ENCODE assay signal across 20 cellular contexts in genomic region chr6:43713611-43714310, GRCh38. TPM values are rescaled to one million over a fixed set of nuclear protein-coding genes. Genes with fewer than 3 reads are reported as not detected.
DNase-seq lines count a peak whose midpoint lies in the region; ATAC-seq and TF ChIP-seq lines count a peak whose summit lies in the region.
"Had no signal": no experiment of that assay in that cellular context is flagged by ENCODE, and none has a peak within 500 bp of the region (broad histone marks: within the 10 kb centered on the region; RNA-seq: fewer than 3 reads in every experiment).

No MANE protein-coding gene starts in this region.

- BruUV-seq in mammary epithelial cell (replicated peaks; lab: Mats Ljungman, UMichigan): no TSS peak

- DNase-seq in breast epithelium (ENCODE audit: low spot score in 2 of 2): no peak
- DNase-seq in mammary epithelial cell: no peak
- DNase-seq in memory B cell (ENCODE audit: low spot score in 2 of 2): peak in 1 of 2 donors; percentile 25
- DNase-seq in type B pancreatic cell (ENCODE audit: extremely low spot score, unreplicated experiment): no peak
- DNase-seq in WERI-Rb-1: no peak
- DNase-seq in HK-2 (ENCODE audit: unreplicated experiment): no peak
- no peak for DNase-seq in stimulated activated CD4-positive, alpha-beta T cell treated with anti-CD3 and anti-CD28 coated beads, Interleukin-4, amount 100 ng/mL, for 1 hour
- DNase-seq: activated CD4-positive, alpha-beta T cell treated with anti-CD3 and anti-CD28 coated beads for 4 hours; activated CD8-positive, alpha-beta memory T cell treated with anti-CD3 and anti-CD28 coated beads, Interleukin-2, amount 10 ng/mL, durations not matched to agents 7 days and 5 days; activated effector memory CD4-positive, alpha-beta T cell treated with Interleukin-2 at 50 U/mL for 16 hours; C1 segment of cervical spinal cord; caudate nucleus; NCI-H1092; NCI-H526 treated with DMSO at 0.1 percent for 48 hours; T1000; testis had no signal

- no peak for TF ChIP-seq POLR2A in breast epithelium (IDR thresholded peaks at IDR 0.05)

- H2AFZ ChIP-seq in mammary epithelial cell (ENCODE audit: low read depth, low read length) (no peak overlapping the region), OCI-LY3 (ENCODE audit: low read depth, low read length) (no peak overlapping the region)

- in situ Hi-C loops in mammary epithelial cell (cut with MboI; ENCODE audit: low sequenced_read_pairs in 2 of 2): no loop called here

- 92% methylated on average over 13 of the region's 13 CpGs for WGBS in mammary epithelial cell (ENCODE audit: low coverage, missing lambda C conversion rate)

- H3K27me3 Mint-ChIP-seq in memory B cell (peaks cover 2% of the 10 kb centered on the region), type B pancreatic cell (peaks cover 10% of the 10 kb centered on the region)

- peak overlapping the region; percentile 94 for H3K27ac Mint-ChIP-seq in memory B cell
- H3K27ac Mint-ChIP-seq in type B pancreatic cell: peak overlapping the region; percentile 41
- H3K27ac Mint-ChIP-seq: activated CD8-positive, alpha-beta memory T cell treated with anti-CD3 and anti-CD28 coated beads, Interleukin-2, amount 10 ng/mL, durations not matched to agents 7 days and 5 days had no signal

- H3K9ac ChIP-seq in mammary epithelial cell (ENCODE audit: insufficient read depth, low read length) (no peak overlapping the region), OCI-LY3 (ENCODE audit: low read length) (peak overlapping the region; percentile 76)

- no peaks in the 10 kb centered on the region for H3K36me3 ChIP-seq in breast epithelium
- no peaks in the 10 kb centered on the region for H3K36me3 ChIP-seq in mammary epithelial cell (ENCODE audit: insufficient read depth, low read length)
- no peaks in the 10 kb centered on the region for H3K36me3 ChIP-seq in OCI-LY3 (replicated peaks; ENCODE audit: low read depth, low read length)
- H3K36me3 ChIP-seq in WERI-Rb-1: no peaks in the 10 kb centered on the region
- H3K36me3 ChIP-seq: adrenal gland, esophagus muscularis mucosa had no signal

- no peak for TF ChIP-seq CTCF in breast epithelium (IDR thresholded peaks at IDR 0.05)
- TF ChIP-seq CTCF in mammary epithelial cell (conservative IDR thresholded peaks at IDR 0.05 in 1 of 2, IDR thresholded peaks at IDR 0.05 in 1 of 2; ENCODE audit: extremely low read depth in 1 of 2, insufficient read depth in 1 of 2, low read depth in 1 of 2, low read length in 2 of 2): no peak
- TF ChIP-seq CTCF in OCI-LY3 (IDR thresholded peaks at IDR 0.05; ENCODE audit: low read depth, low read length): no peak
- TF ChIP-seq CTCF in type B pancreatic cell (conservative IDR thresholded peaks at IDR 0.05): no peak
- no peak for TF ChIP-seq CTCF in WERI-Rb-1 (IDR thresholded peaks at IDR 0.05; ENCODE audit: low read depth, low read length)

- H3K4me2 ChIP-seq in mammary epithelial cell (ENCODE audit: insufficient read depth, low read depth, low read length) (no peak overlapping the region), OCI-LY3 (ENCODE audit: low read length) (peak overlapping the region; percentile 76)
- H3K4me2 ChIP-seq: smooth muscle cell had no signal

- H3K9me3 ChIP-seq in breast epithelium (no peaks in the 10 kb centered on the region), mammary epithelial cell (replicated peaks; ENCODE audit: insufficient read depth, low read length) (no peaks in the 10 kb centered on the region), OCI-LY3 (ENCODE audit: insufficient read depth, low read length) (no peaks in the 10 kb centered on the region), WERI-Rb-1 (ENCODE audit: severe bottlenecking) (no peaks in the 10 kb centered on the region)
- H3K9me3 ChIP-seq: adrenal gland, esophagus muscularis mucosa, testis had no signal

- H3K27ac ChIP-seq in breast epithelium (peak overlapping the region; percentile 21 to 77), mammary epithelial cell (ENCODE audit: insufficient read depth, low read depth, low read length) (no peak overlapping the region), OCI-LY3 (ENCODE audit: low read length) (peak overlapping the region; percentile 94), WERI-Rb-1 (no peak overlapping the region)
- H3K27ac ChIP-seq: adrenal gland, testis had no signal

- intact Hi-C loops in breast epithelium (cut with DNase I; ENCODE audit: low total_unique reads): no loop called here
- intact Hi-C loops in mammary epithelial cell (cut with micrococcal nuclease): no loop called here

- H3K9me3 Mint-ChIP-seq in memory B cell (no peaks in the 10 kb centered on the region), type B pancreatic cell (no peaks in the 10 kb centered on the region)

- H3K4me3 ChIP-seq in breast epithelium (no peak overlapping the region), mammary epithelial cell (replicated peaks in 1 of 3; ENCODE audit: insufficient read depth in 1 of 3, low read depth in 2 of 3, low read length in 3 of 3) (no peak overlapping the region), OCI-LY3 (ENCODE audit: low read length) (peak overlapping the region; percentile 74), WERI-Rb-1 (ENCODE audit: low read depth, low read length) (no peak overlapping the region)
- H3K4me3 ChIP-seq: adrenal gland, esophagus muscularis mucosa, smooth muscle cell, testis had no signal

- CTCF ChIA-PET in mammary epithelial cell (lab: Charles Lee; ENCODE audit: low non-redundant PET): no interaction called here

- H4K20me1 ChIP-seq in mammary epithelial cell (ENCODE audit: insufficient read depth, low read length) (no peaks in the 10 kb centered on the region), OCI-LY3 (ENCODE audit: insufficient read depth, low read length) (no peaks in the 10 kb centered on the region)

- peaks cover 11 to 13% of the 10 kb centered on the region in 2 donors for H3K4me1 ChIP-seq in breast epithelium
- H3K4me1 ChIP-seq in mammary epithelial cell (ENCODE audit: insufficient read depth, low read length): no peaks in the 10 kb centered on the region
- H3K4me1 ChIP-seq in OCI-LY3 (ENCODE audit: low read length): peaks cover 48% of the 10 kb centered on the region
- H3K4me1 ChIP-seq: testis had no signal

- dilution Hi-C loops in mammary epithelial cell (cut with HindIII; ENCODE audit: low sequenced_read_pairs): loop anchor here (5.0 kb wide), 1 partner anchor 104 kb away; no protein-coding TSS in a partner anchor

- H3K79me2 ChIP-seq in mammary epithelial cell (ENCODE audit: insufficient read depth, low read length) (no peaks in the 10 kb centered on the region), OCI-LY3 (ENCODE audit: low read length) (no peaks in the 10 kb centered on the region)

- peak; percentile 47 for ATAC-seq in memory B cell (ENCODE audit: low read depth)
- ATAC-seq: activated CD8-positive, alpha-beta memory T cell treated with anti-CD3 and anti-CD28 coated beads, Interleukin-2, amount 10 ng/mL, durations not matched to agents 7 days and 5 days had no signal

- H3K27me3 ChIP-seq in breast epithelium (no peaks in the 10 kb centered on the region), mammary epithelial cell (ENCODE audit: insufficient read depth, low read length) (no peaks in the 10 kb centered on the region), OCI-LY3 (ENCODE audit: low read depth, low read length) (peaks cover 6% of the 10 kb centered on the region; the same call in 1 of the 2 replicates), WERI-Rb-1 (ENCODE audit: insufficient read depth, low read depth, severe bottlenecking) (no peaks in the 10 kb centered on the region)
- H3K27me3 ChIP-seq: adrenal gland, esophagus muscularis mucosa, testis had no signal

- no peaks in the 10 kb centered on the region for H3K36me3 Mint-ChIP-seq in memory B cell
- no peaks in the 10 kb centered on the region for H3K36me3 Mint-ChIP-seq in type B pancreatic cell
- H3K36me3 Mint-ChIP-seq: activated CD8-positive, alpha-beta memory T cell treated with anti-CD3 and anti-CD28 coated beads, Interleukin-2, amount 10 ng/mL, durations not matched to agents 7 days and 5 days had no signal

- peak overlapping the region; percentile 82 for H3K4me3 Mint-ChIP-seq in memory B cell
- no peak overlapping the region for H3K4me3 Mint-ChIP-seq in type B pancreatic cell
- H3K4me3 Mint-ChIP-seq: activated CD8-positive, alpha-beta memory T cell treated with anti-CD3 and anti-CD28 coated beads, Interleukin-2, amount 10 ng/mL, durations not matched to agents 7 days and 5 days had no signal

- H3K4me1 Mint-ChIP-seq in memory B cell (peaks cover 44% of the 10 kb centered on the region), type B pancreatic cell (ENCODE audit: unreplicated experiment) (peaks cover 48% of the 10 kb centered on the region)

RNA-seq across cellular contexts. Expression of gene MRPS18A, which starts 26.2 kb away (rescaled TPM):
- total RNA-seq in breast epithelium (10 to 100 TPM; 37.7 to 63.2 (median 40.6) TPM), mammary epithelial cell (10 to 100 TPM; 27.0 to 49.0 TPM), type B pancreatic cell (ENCODE audit: low replicate concordance) (43.7 and 49.1 TPM in 2 replicates)
- 63.7 TPM for polyA plus RNA-seq in mammary epithelial cell
- polyA minus RNA-seq in mammary epithelial cell: 39.5 TPM

RNA-seq across cellular contexts. Expression of gene VEGFA, which starts 56.2 kb away (rescaled TPM):
- total RNA-seq in breast epithelium (100 to 1,000 TPM; 123 to 230 (median 132) TPM), mammary epithelial cell (100 to 1,000 TPM; 161 to 313 TPM), type B pancreatic cell (ENCODE audit: low replicate concordance) (102 and 136 TPM in 2 replicates)
- polyA plus RNA-seq in mammary epithelial cell: 196 TPM
- polyA minus RNA-seq in mammary epithelial cell: 634 TPM

Comparison
In these comparisons a context has a peak if more than half of its experiments do, and no peak if none do; other contexts are left out.
1. H3K27ac ChIP-seq: peak in breast epithelium (2 of 2) and OCI-LY3 (single experiment); none in mammary epithelial cell (single experiment) and WERI-Rb-1 (single experiment).